11 cellular contexts compared by ENCODE assay signal in the genomic region with DNA sequence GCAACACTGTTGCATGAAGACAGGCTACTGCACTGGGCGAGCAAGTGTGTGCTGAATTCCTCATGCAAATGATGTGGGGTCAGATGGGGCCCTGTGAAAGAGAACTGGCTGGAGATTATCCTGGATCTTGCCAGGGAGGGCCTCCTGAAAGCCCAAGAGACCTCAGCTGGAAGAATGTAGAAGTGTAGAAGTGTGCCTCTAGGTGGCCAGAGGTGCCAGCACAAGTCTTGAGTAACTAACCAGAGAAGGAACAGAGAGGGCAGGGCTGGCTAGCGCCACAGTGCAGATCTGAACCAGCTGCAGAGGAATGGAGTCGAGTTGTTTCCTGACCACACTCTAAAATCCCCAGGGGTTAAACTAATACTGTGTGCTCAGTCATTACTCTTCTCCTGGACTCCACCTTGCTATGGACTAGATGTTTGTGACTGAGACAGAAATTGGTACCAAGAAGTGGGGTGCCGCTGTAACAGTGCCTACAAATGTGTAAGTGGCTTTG.
A peak's percentile ranks its signal among the peaks of the same experiment; 100 is the strongest.
DNase-seq lines count a peak whose midpoint lies in the region; ATAC-seq, FAIRE-seq and TF ChIP-seq lines count a peak whose summit lies in the region.
"Had no signal": no experiment of that assay in that cellular context is flagged by ENCODE, and none has a peak within 500 bp of the region (broad histone marks: within the 10 kb centered on the region; RNA-seq: fewer than 3 reads in every experiment).

No MANE protein-coding gene starts in this region.

- no peaks in the 10 kb centered on the region for H3K27me3 ChIP-seq in uterus

- no peak for DNase-seq in NCI-H345 (lab: John Stamatoyannopoulos, UW)
- DNase-seq in RCC 7860 (ENCODE audit: low spot score) = no peak
- DNase-seq in uterus = no peak
- DNase-seq in GOT3 (lab: John Stamatoyannopoulos, UW) = no peak
- DNase-seq: hippocampal formation, nucleus accumbens had no signal

- no peaks in the 10 kb centered on the region for H3K9me3 ChIP-seq in uterus

- H3K4me3 ChIP-seq in uterus = no peak overlapping the region

- H3K36me3 ChIP-seq in uterus = no peaks in the 10 kb centered on the region

- no peak for TF ChIP-seq CTCF in uterus (IDR thresholded peaks at IDR 0.05)

- TF ChIP-seq POLR2A in uterus (IDR thresholded peaks at IDR 0.05) = no peak

- intact Hi-C loops in uterus (cut with DNase I; ENCODE audit: low total_unique reads) = no loop called here

- no peak overlapping the region for H3K27ac ChIP-seq in uterus

- ATAC-seq in GM18868 (IDR thresholded peaks at IDR 0.05; ENCODE audit: unreplicated experiment) (peak; percentile 72), GM21717 (IDR thresholded peaks at IDR 0.05; ENCODE audit: unreplicated experiment) (peak; percentile 94), HG03354 (IDR thresholded peaks at IDR 0.05; ENCODE audit: poor library complexity, severe bottlenecking, unreplicated experiment) (peak; percentile 85), esophagus mucosa (peak; percentile 32)

- no peaks in the 10 kb centered on the region for H3K4me1 ChIP-seq in uterus

- FAIRE-seq in RCC 7860 (lab: Jason Lieb, UNC) = no peak
- FAIRE-seq: G401.6 had no signal

Comparison
In these comparisons a context has a peak if more than half of its experiments do, and no peak if none do; other contexts are left out.
1. ATAC-seq: peak in every context shown above with its lines; median percentile 94 in GM21717; 85 in HG03354; 72 in GM18868; 32 in esophagus mucosa.